Comparison of ENCODE assay signal across 18 cellular contexts in genomic region chr1:222247811-222248310, GRCh38.
DNase-seq lines count a peak whose midpoint lies in the region; ATAC-seq and TF ChIP-seq lines count a peak whose summit lies in the region.
"Had no signal": no experiment of that assay in that cellular context is flagged by ENCODE, and none has a peak within 500 bp of the region (broad histone marks: within the 10 kb centered on the region; RNA-seq: fewer than 3 reads in every experiment).

No MANE protein-coding gene starts in this region.

- no peak for TF ChIP-seq CTCF in esophagus muscularis mucosa (IDR thresholded peaks at IDR 0.05)

- no peak overlapping the region for H3K4me2 ChIP-seq in mesendoderm (ENCODE audit: low read length)
- H3K4me2 ChIP-seq: A549 had no signal

- H3K9me3 ChIP-seq in esophagus muscularis mucosa: peaks cover 0 to 7% (median 0%) of the 10 kb centered on the region in 4 donors
- H3K9me3 ChIP-seq: A549, SJCRH30 had no signal

- H4K8ac ChIP-seq in mesendoderm (ENCODE audit: low read depth, low read length): no peak overlapping the region

- H3K4ac ChIP-seq in mesendoderm (ENCODE audit: low read depth, low read length): no peak overlapping the region

- H3K79me2 ChIP-seq in mesendoderm (ENCODE audit: control insufficient read depth, insufficient read depth, low read length): no peaks in the 10 kb centered on the region

- H3K4me1 ChIP-seq in esophagus muscularis mucosa: no peaks in the 10 kb centered on the region
- H3K4me1 ChIP-seq in mesendoderm (ENCODE audit: control insufficient read depth, low read depth, low read length): peaks cover 3% of the 10 kb centered on the region
- H3K4me1 ChIP-seq: A549, SJCRH30 had no signal

- intact Hi-C loops in esophagus muscularis mucosa (cut with DNase I): no loop called here

- no peaks in the 10 kb centered on the region for H3K36me3 Mint-ChIP-seq in stimulated activated effector memory CD8-positive, alpha-beta T cell treated with anti-CD3 and anti-CD28 coated beads, Interleukin-12 subunit alpha, Interleukin-12 subunit beta, amount 100 ng/mL, for 72 hours

- H3K27ac ChIP-seq in esophagus muscularis mucosa (replicated peaks in 1 of 4) (no peak overlapping the region), mesendoderm (ENCODE audit: low read depth, low read length) (no peak overlapping the region)
- H3K27ac ChIP-seq: A549, SJCRH30 had no signal

- no peak overlapping the region for H2BK120ac ChIP-seq in mesendoderm (ENCODE audit: low read depth, low read length)

- no peak overlapping the region for H2AK5ac ChIP-seq in mesendoderm (ENCODE audit: low read length)

- H3K9ac ChIP-seq in mesendoderm (ENCODE audit: low read length): no peak overlapping the region

- no peak overlapping the region for H4K5ac ChIP-seq in mesendoderm (ENCODE audit: low read length)

- H2BK15ac ChIP-seq in mesendoderm (replicated peaks; ENCODE audit: low read depth): no peak overlapping the region

- H3K36me3 ChIP-seq in esophagus muscularis mucosa: no peaks in the 10 kb centered on the region
- H3K36me3 ChIP-seq in mesendoderm (ENCODE audit: control insufficient read depth, insufficient read depth, low read length): no peaks in the 10 kb centered on the region
- H3K36me3 ChIP-seq: SJCRH30 had no signal

- H3K4me1 Mint-ChIP-seq in stimulated activated effector memory CD8-positive, alpha-beta T cell treated with anti-CD3 and anti-CD28 coated beads, Interleukin-12 subunit alpha, Interleukin-12 subunit beta, amount 100 ng/mL, for 72 hours: peaks cover 13% of the 10 kb centered on the region
- H3K4me1 Mint-ChIP-seq: B cell had no signal

- no peak for TF ChIP-seq EP300 in esophagus muscularis mucosa (IDR thresholded peaks at IDR 0.05)

- no peak overlapping the region for H3K23ac ChIP-seq in mesendoderm (ENCODE audit: low read length)

- H3K4me3 ChIP-seq in esophagus muscularis mucosa (no peak overlapping the region), mesendoderm (ENCODE audit: low read length) (no peak overlapping the region)
- H3K4me3 ChIP-seq: A549, SJCRH30 had no signal

- no peak overlapping the region for H3K18ac ChIP-seq in mesendoderm (ENCODE audit: low read length)

- H2BK5ac ChIP-seq in mesendoderm (ENCODE audit: low read length): no peak overlapping the region

- H3K56ac ChIP-seq in mesendoderm (ENCODE audit: low read length): no peak overlapping the region

- no peaks in the 10 kb centered on the region for H3K79me1 ChIP-seq in mesendoderm (ENCODE audit: low read length)

- peak; percentile 21 for ATAC-seq in stimulated activated effector memory CD8-positive, alpha-beta T cell treated with anti-CD3 and anti-CD28 coated beads, Interleukin-12 subunit alpha, Interleukin-12 subunit beta, amount 100 ng/mL, for 72 hours
- no peak for ATAC-seq in GM21390 (IDR thresholded peaks at IDR 0.05; ENCODE audit: unreplicated experiment)
- ATAC-seq: A549 had no signal

- no peaks in the 10 kb centered on the region for H3K9me3 Mint-ChIP-seq in stimulated activated effector memory CD8-positive, alpha-beta T cell treated with anti-CD3 and anti-CD28 coated beads, Interleukin-12 subunit alpha, Interleukin-12 subunit beta, amount 100 ng/mL, for 72 hours

- H3K27me3 ChIP-seq in esophagus muscularis mucosa: no peaks in the 10 kb centered on the region
- H3K27me3 ChIP-seq in mesendoderm (ENCODE audit: insufficient read depth, low read length, poor library complexity): no peaks in the 10 kb centered on the region
- H3K27me3 ChIP-seq: SJCRH30 had no signal

- H3K4me3 Mint-ChIP-seq in stimulated activated effector memory CD8-positive, alpha-beta T cell treated with anti-CD3 and anti-CD28 coated beads, Interleukin-12 subunit alpha, Interleukin-12 subunit beta, amount 100 ng/mL, for 72 hours: no peak overlapping the region
- H3K4me3 Mint-ChIP-seq: B cell had no signal

- DNase-seq in DMS 273 treated with DMSO at 0.1 percent for 48 hours (lab: John Stamatoyannopoulos, UW): peak; percentile 49
- DNase-seq in NCI-H69 (lab: John Stamatoyannopoulos, UW): peak; percentile 91
- peak; percentile 75 for DNase-seq in esophagus muscularis mucosa (ENCODE audit: extremely low spot score)
- no peak for DNase-seq in stimulated activated effector memory CD8-positive, alpha-beta T cell treated with anti-CD3 and anti-CD28 coated beads, Interleukin-12 subunit alpha, Interleukin-12 subunit beta, amount 100 ng/mL, for 72 hours (ENCODE audit: low spot score in 2 of 2)
- DNase-seq in NK-92 (lab: John Stamatoyannopoulos, UW; ENCODE audit: unreplicated experiment): no peak
- DNase-seq in mesendoderm: no peak
- DNase-seq: COR-L47, DND-41, Karpas-422, NCI-H1694 treated with DMSO at 0.1 percent for 48 hours, NCI-H2081 treated with DMSO at 0.1 percent for 48 hours, NCI-H2171 treated with DMSO at 0.1 percent for 48 hours, NCI-H524 treated with DMSO at 0.1 percent for 48 hours, OCI-M1, SJCRH30 had no signal

- H3K27ac Mint-ChIP-seq in stimulated activated effector memory CD8-positive, alpha-beta T cell treated with anti-CD3 and anti-CD28 coated beads, Interleukin-12 subunit alpha, Interleukin-12 subunit beta, amount 100 ng/mL, for 72 hours: no peak overlapping the region
- H3K27ac Mint-ChIP-seq: B cell had no signal

- 75% methylated on average over 3 of the region's 3 CpGs for WGBS in esophagus muscularis mucosa
- no CpG with 5 or more reads among the region's 3 CpGs for whole genome bisulfite sequencing in mesendoderm (ENCODE audit: extremely low coverage, insufficient coverage, low lambda C conversion rate)

- TF ChIP-seq POLR2A in esophagus muscularis mucosa (IDR thresholded peaks at IDR 0.05; ENCODE audit: low read depth): no peak

Comparison
In these comparisons a context has a peak if more than half of its experiments do, and no peak if none do; other contexts are left out.
1. DNase-seq: peak in DMS 273 treated with DMSO at 0.1 percent for 48 hours (single experiment), NCI-H69 (single experiment) and esophagus muscularis mucosa (single experiment); none in stimulated activated effector memory CD8-positive, alpha-beta T cell treated with anti-CD3 and anti-CD28 coated beads, Interleukin-12 subunit alpha, Interleukin-12 subunit beta, amount 100 ng/mL, for 72 hours (0 of 2), NK-92 (single experiment) and mesendoderm (single experiment).